Comparison of ENCODE assay signal across 8 cellular contexts in the genomic region with DNA sequence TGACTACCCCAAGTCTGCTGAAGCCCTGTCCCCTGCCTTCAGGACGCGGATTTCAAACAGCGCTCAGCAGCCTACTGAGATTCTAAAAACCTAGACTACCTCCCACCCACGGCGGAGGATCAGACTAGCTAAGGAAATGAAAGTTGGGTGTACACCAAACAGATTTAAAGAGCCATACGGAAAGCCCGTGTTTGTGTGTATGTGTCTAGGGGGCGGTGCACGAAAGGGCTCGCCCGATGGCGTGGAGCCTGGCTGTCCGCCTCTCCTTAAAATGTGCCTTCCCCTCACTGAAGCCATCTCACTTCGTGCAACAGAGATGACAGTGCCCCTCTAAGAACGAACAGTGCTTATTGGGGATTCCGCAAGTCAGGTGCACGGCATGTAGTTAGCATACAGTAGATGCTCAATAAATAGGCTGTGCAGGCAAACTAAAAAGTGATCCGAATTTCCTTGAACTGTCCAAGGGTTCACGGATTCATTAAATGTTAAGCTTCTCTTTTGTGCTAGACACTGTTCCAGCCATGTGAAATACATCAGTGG.
DNase-seq lines count a peak whose midpoint lies in the region; ATAC-seq and TF ChIP-seq lines count a peak whose summit lies in the region.

No MANE protein-coding gene starts in this region.

- H3K36me3 Mint-ChIP-seq in effector memory CD8-positive, alpha-beta T cell (ENCODE audit: insufficient read depth) = peaks cover 71% of the 10 kb centered on the region
- H3K36me3 Mint-ChIP-seq in nephron progenitor cell (ENCODE audit: low read depth) = peaks cover 52% of the 10 kb centered on the region

- TF ChIP-seq CTCF in nephron progenitor cell (IDR thresholded peaks at IDR 0.05) = no peak

- H3K9me3 Mint-ChIP-seq in effector memory CD8-positive, alpha-beta T cell = no peaks in the 10 kb centered on the region
- H3K9me3 Mint-ChIP-seq in nephron progenitor cell = peaks cover 39% of the 10 kb centered on the region

- H3K27ac Mint-ChIP-seq in effector memory CD8-positive, alpha-beta T cell = peak overlapping the region; percentile 92
- H3K27ac Mint-ChIP-seq in nephron progenitor cell = peak overlapping the region; percentile 37

- peak overlapping the region; percentile 82 for H3K9ac ChIP-seq in SK-N-MC (ENCODE audit: insufficient read length)

- peak overlapping the region; percentile 92 for H3K4me3 ChIP-seq in SK-N-MC

- peak; percentile 39 for DNase-seq in GM19238 (ENCODE audit: insufficient read length, low spot score)
- no peak for DNase-seq in SK-N-MC (ENCODE audit: low read depth, low spot score)
- DNase-seq in effector memory CD8-positive, alpha-beta T cell = no peak
- no peak for DNase-seq in nephron progenitor cell
- no peak for DNase-seq in SIG-M5 (lab: John Stamatoyannopoulos, UW)
- DNase-seq in HK-2 (ENCODE audit: unreplicated experiment) = no peak
- no peak for DNase-seq in activated CD4-positive, CD25-positive, alpha-beta regulatory T cell treated with anti-CD3 and anti-CD28 coated beads, Interleukin-2, amount 50 U/mL, for 72 hours

- ATAC-seq in effector memory CD8-positive, alpha-beta T cell (replicated peaks) = no peak
- ATAC-seq in GM18870 (IDR thresholded peaks at IDR 0.05; ENCODE audit: unreplicated experiment) = no peak

- peaks cover 35% of the 10 kb centered on the region for H3K36me3 ChIP-seq in SK-N-MC (ENCODE audit: insufficient read depth, low read length)

- H3K4me1 Mint-ChIP-seq in effector memory CD8-positive, alpha-beta T cell (ENCODE audit: low read depth in 2 of 2) = peaks cover 49 to 50% of the 10 kb centered on the region in 2 donors
- H3K4me1 Mint-ChIP-seq in nephron progenitor cell = peaks cover 45% of the 10 kb centered on the region

- H3K4me3 Mint-ChIP-seq in effector memory CD8-positive, alpha-beta T cell = peak overlapping the region; percentile 83 to 89
- H3K4me3 Mint-ChIP-seq in nephron progenitor cell = peak overlapping the region; percentile 98

- H3K27ac ChIP-seq in SK-N-MC = peak overlapping the region; percentile 93; the same call in 1 of the 2 replicates

- no peaks in the 10 kb centered on the region for H3K27me3 Mint-ChIP-seq in effector memory CD8-positive, alpha-beta T cell
- H3K27me3 Mint-ChIP-seq in nephron progenitor cell (ENCODE audit: low read depth, poor library complexity) = peaks cover 23% of the 10 kb centered on the region

- no peaks in the 10 kb centered on the region for H3K9me3 ChIP-seq in SK-N-MC (ENCODE audit: low read depth, low read length)
